Comparison of ENCODE assay signal across 28 cellular contexts in genomic region chr2:234992196-234992595, GRCh38. TPM values are rescaled to one million over a fixed set of nuclear protein-coding genes. Genes with fewer than 3 reads are reported as not detected.
"Had no signal": no experiment of that assay in that cellular context is flagged by ENCODE, and none has a peak within 500 bp of the region (broad histone marks: within the 10 kb centered on the region; RNA-seq: fewer than 3 reads in every experiment).

No MANE protein-coding gene starts in this region.

- DNase-seq: activated CD4-positive, alpha-beta memory T cell treated with anti-CD3 and anti-CD28 coated beads for 36 hours; activated CD4-positive, alpha-beta T cell treated with anti-CD3 and anti-CD28 coated beads for 48 hours; activated CD8-positive, alpha-beta memory T cell treated with anti-CD3 and anti-CD28 coated beads, Interleukin-2, amount 50 U/mL, for 4 hours; activated gamma-delta T cell treated with Interleukin-2 at 50 U/mL for 16 hours; activated naive CD4-positive, alpha-beta T cell treated with anti-CD3 and anti-CD28 coated beads, Interleukin-2, amount 50 U/mL, for 16 hours; activated T-cell treated with anti-CD3 and anti-CD28 coated beads, Interleukin-2, amount 50 U/mL, for 24 hours; amygdala; cortex of kidney; effector memory CD8-positive, alpha-beta T cell; erythroblast; foreskin keratinocyte; heart right ventricle; kidney glomerular epithelial cell; lower lobe of right lung; mesendoderm; pancreas; stimulated activated naive CD4-positive, alpha-beta T cell treated with Interleukin-2 at 50 U/mL for 16 hours; T-helper 17 cell; T1000; testis; transverse colon; WERI-Rb-1 had no signal

- H3K27ac Mint-ChIP-seq: activated CD4-positive, alpha-beta memory T cell treated with anti-CD3 and anti-CD28 coated beads for 36 hours; activated T-cell treated with anti-CD3 and anti-CD28 coated beads, Interleukin-2, amount 50 U/mL, for 24 hours; effector memory CD8-positive, alpha-beta T cell; nephron; T-helper 17 cell had no signal

- H3K36me3 Mint-ChIP-seq: activated CD4-positive, alpha-beta memory T cell treated with anti-CD3 and anti-CD28 coated beads for 36 hours had no signal

- H3K9me3 Mint-ChIP-seq: activated CD4-positive, alpha-beta memory T cell treated with anti-CD3 and anti-CD28 coated beads for 36 hours; activated T-cell treated with anti-CD3 and anti-CD28 coated beads, Interleukin-2, amount 50 U/mL, for 24 hours; effector memory CD8-positive, alpha-beta T cell; nephron had no signal

- H3K9me3 ChIP-seq: lower lobe of right lung, pancreas, psoas muscle, testis, transverse colon had no signal

- ATAC-seq: activated CD4-positive, CD25-positive, alpha-beta regulatory T cell treated with anti-CD3 and anti-CD28 coated beads, Interleukin-2, amount 50 U/mL, for 24 hours; effector memory CD8-positive, alpha-beta T cell; foreskin keratinocyte; left lobe of liver; lower lobe of right lung; pancreas; psoas muscle; T-helper 17 cell had no signal

- H3K27me3 ChIP-seq: foreskin keratinocyte, heart right ventricle, pancreas, testis, transverse colon had no signal

- H3K4me3 Mint-ChIP-seq: activated CD4-positive, alpha-beta memory T cell treated with anti-CD3 and anti-CD28 coated beads for 36 hours; activated T-cell treated with anti-CD3 and anti-CD28 coated beads, Interleukin-2, amount 50 U/mL, for 24 hours; effector memory CD8-positive, alpha-beta T cell; nephron; T-helper 17 cell had no signal

- H3K27ac ChIP-seq: foreskin keratinocyte, heart right ventricle, lower lobe of right lung, psoas muscle, transverse colon, WERI-Rb-1 had no signal

- H3K36me3 ChIP-seq: pancreas, transverse colon had no signal

- FAIRE-seq: pancreas, urothelium cell line had no signal

- H3K4me3 ChIP-seq: heart right ventricle, lower lobe of right lung, pancreas, psoas muscle, testis, transverse colon had no signal

RNA-seq across cellular contexts. Expression of gene SH3BP4, which starts 40.4 kb away (rescaled TPM):
- total RNA-seq: activated CD8-positive, alpha-beta memory T cell treated with anti-CD3 and anti-CD28 coated beads for 36 hours had no signal
